In the genomic region with DNA sequence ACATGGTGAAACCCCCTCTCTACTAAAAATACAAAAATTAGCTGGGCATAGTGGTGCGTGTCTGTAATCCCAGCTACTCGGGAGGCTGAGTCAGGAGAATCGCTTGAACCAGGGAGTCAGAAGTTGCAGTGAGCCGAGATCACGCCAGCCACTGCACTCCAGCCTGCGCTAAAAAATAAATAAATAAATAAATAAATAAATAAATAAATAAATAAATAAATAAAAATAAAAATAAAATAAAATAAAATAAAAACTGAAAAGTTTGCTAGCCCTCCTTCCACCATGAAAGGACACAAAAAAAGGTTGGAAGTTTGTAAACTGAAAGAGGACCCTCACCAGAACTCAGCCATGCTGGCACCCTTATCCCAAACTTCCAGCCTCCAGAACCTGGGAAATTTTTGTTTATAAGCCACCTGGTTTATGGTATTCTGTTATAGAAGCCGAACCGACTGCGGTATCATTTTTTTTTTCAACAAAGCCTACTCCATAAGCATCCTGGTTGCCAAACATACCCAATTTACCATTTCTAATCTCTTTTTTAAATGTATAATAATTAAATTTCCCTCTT, we compare ENCODE assay signal across 1 cellular context.
TF ChIP-seq lines count a peak whose summit lies in the region.

No MANE protein-coding gene starts in this region.

TF ChIP-seq in HEK293, 187 proteins besides CTCF, POLR2A, EP300 and RAD21 (continued from another document and continues in another):
- TF ChIP-seq, protein P1, sequence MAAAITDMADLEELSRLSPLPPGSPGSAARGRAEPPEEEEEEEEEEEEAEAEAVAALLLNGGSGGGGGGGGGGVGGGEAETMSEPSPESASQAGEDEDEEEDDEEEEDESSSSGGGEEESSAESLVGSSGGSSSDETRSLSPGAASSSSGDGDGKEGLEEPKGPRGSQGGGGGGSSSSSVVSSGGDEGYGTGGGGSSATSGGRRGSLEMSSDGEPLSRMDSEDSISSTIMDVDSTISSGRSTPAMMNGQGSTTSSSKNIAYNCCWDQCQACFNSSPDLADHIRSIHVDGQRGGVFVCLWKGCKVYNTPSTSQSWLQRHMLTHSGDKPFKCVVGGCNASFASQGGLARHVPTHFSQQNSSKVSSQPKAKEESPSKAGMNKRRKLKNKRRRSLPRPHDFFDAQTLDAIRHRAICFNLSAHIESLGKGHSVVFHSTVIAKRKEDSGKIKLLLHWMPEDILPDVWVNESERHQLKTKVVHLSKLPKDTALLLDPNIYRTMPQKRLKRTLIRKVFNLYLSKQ (tag by site-specific recombination; IDR thresholded peaks at IDR 0.05; ENCODE audit: borderline replicate concordance): 0 out of 2 replicates have a peak, but pooled peaks have one; percentile 34
- TF ChIP-seq BCL6B (tag by site-specific recombination; IDR thresholded peaks at IDR 0.05) (no peak), ZNF843 (tag by site-specific recombination; IDR thresholded peaks at IDR 0.05) (no peak), ZNF274 (IDR thresholded peaks at IDR 0.05; ENCODE audit: low read length) (no peak), ZNF274 (tag by site-specific recombination; IDR thresholded peaks at IDR 0.05; ENCODE audit: borderline replicate concordance) (no peak), ZNF600 (tag by site-specific recombination; IDR thresholded peaks at IDR 0.05) (no peak), ZBTB44 (tag by site-specific recombination; IDR thresholded peaks at IDR 0.05) (no peak), WT1 (tag by site-specific recombination; IDR thresholded peaks at IDR 0.05) (no peak), ZNF184 (tag by site-specific recombination; IDR thresholded peaks at IDR 0.05) (no peak), PRDM1 (tag by site-specific recombination; IDR thresholded peaks at IDR 0.05) (no peak), ZNF548 (tag by site-specific recombination; IDR thresholded peaks at IDR 0.05) (no peak), ZNF404 (tag by site-specific recombination; IDR thresholded peaks at IDR 0.05) (no peak), GLI2 (tag by site-specific recombination; IDR thresholded peaks at IDR 0.05; ENCODE audit: borderline replicate concordance, low read depth) (no peak), RBAK (tag by site-specific recombination; IDR thresholded peaks at IDR 0.05) (no peak), ZNF530 (tag by site-specific recombination; IDR thresholded peaks at IDR 0.05; ENCODE audit: low read depth) (no peak), ZNF558 (tag by site-specific recombination; IDR thresholded peaks at IDR 0.05) (no peak), PBX3 (CRISPR knock-in tag; IDR thresholded peaks at IDR 0.05) (no peak), EGR2 (tag by site-specific recombination; IDR thresholded peaks at IDR 0.05; ENCODE audit: low read depth) (no peak), ZNF18 (tag by site-specific recombination; IDR thresholded peaks at IDR 0.05) (no peak), ZNF23 (tag by site-specific recombination; IDR thresholded peaks at IDR 0.05; ENCODE audit: borderline replicate concordance) (no peak), ZNF37A (tag by site-specific recombination; IDR thresholded peaks at IDR 0.05) (no peak), ZNF623 (tag by site-specific recombination; IDR thresholded peaks at IDR 0.05) (peak; percentile 68), ZNF148 (tag by site-specific recombination; IDR thresholded peaks at IDR 0.05; ENCODE audit: borderline replicate concordance) (no peak), ZNF248 (tag by site-specific recombination; IDR thresholded peaks at IDR 0.05) (no peak), ZNF266 (tag by site-specific recombination; IDR thresholded peaks at IDR 0.05; ENCODE audit: low read depth) (peak; percentile 61), OSR2 (tag by site-specific recombination; IDR thresholded peaks at IDR 0.05) (no peak), ZNF133 (tag by site-specific recombination; IDR thresholded peaks at IDR 0.05) (no peak), ZNF645 (tag by site-specific recombination; IDR thresholded peaks at IDR 0.05) (no peak), ZNF585B (tag by site-specific recombination; IDR thresholded peaks at IDR 0.05) (no peak), GLIS2 (tag by site-specific recombination; IDR thresholded peaks at IDR 0.05) (no peak), KLF9 (tag by site-specific recombination; IDR thresholded peaks at IDR 0.05; ENCODE audit: low read depth) (no peak), ZSCAN30 (tag by site-specific recombination; IDR thresholded peaks at IDR 0.05) (no peak), ZNF114 (tag by site-specific recombination; IDR thresholded peaks at IDR 0.05) (no peak), ZNF664 (tag by site-specific recombination; IDR thresholded peaks at IDR 0.05) (peak; percentile 39; the same call in 1 of the 2 replicates), ZNF544 (tag by site-specific recombination; IDR thresholded peaks at IDR 0.05) (no peak), ZNF239 (tag by site-specific recombination; IDR thresholded peaks at IDR 0.05) (no peak)
- TF ChIP-seq, protein P2, sequence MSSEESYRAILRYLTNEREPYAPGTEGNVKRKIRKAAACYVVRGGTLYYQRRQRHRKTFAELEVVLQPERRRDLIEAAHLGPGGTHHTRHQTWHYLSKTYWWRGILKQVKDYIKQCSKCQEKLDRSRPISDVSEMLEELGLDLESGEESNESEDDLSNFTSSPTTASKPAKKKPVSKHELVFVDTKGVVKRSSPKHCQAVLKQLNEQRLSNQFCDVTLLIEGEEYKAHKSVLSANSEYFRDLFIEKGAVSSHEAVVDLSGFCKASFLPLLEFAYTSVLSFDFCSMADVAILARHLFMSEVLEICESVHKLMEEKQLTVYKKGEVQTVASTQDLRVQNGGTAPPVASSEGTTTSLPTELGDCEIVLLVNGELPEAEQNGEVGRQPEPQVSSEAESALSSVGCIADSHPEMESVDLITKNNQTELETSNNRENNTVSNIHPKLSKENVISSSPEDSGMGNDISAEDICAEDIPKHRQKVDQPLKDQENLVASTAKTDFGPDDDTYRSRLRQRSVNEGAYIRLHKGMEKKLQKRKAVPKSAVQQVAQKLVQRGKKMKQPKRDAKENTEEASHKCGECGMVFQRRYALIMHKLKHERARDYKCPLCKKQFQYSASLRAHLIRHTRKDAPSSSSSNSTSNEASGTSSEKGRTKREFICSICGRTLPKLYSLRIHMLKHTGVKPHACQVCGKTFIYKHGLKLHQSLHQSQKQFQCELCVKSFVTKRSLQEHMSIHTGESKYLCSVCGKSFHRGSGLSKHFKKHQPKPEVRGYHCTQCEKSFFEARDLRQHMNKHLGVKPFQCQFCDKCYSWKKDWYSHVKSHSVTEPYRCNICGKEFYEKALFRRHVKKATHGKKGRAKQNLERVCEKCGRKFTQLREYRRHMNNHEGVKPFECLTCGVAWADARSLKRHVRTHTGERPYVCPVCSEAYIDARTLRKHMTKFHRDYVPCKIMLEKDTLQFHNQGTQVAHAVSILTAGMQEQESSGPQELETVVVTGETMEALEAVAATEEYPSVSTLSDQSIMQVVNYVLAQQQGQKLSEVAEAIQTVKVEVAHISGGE (tag by site-specific recombination; conservative IDR thresholded peaks at IDR 0.05; ENCODE audit: low read depth): peak; percentile 75
- TF ChIP-seq, protein P3, sequence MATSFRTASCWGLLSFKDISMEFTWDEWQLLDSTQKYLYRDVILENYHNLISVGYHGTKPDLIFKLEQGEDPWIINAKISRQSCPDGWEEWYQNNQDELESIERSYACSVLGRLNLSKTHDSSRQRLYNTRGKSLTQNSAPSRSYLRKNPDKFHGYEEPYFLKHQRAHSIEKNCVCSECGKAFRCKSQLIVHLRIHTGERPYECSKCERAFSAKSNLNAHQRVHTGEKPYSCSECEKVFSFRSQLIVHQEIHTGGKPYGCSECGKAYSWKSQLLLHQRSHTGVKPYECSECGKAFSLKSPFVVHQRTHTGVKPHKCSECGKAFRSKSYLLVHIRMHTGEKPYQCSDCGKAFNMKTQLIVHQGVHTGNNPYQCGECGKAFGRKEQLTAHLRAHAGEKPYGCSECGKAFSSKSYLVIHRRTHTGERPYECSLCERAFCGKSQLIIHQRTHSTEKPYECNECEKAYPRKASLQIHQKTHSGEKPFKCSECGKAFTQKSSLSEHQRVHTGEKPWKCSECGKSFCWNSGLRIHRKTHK (tag by site-specific recombination; IDR thresholded peaks at IDR 0.05): no peak
- TF ChIP-seq, protein P4, sequence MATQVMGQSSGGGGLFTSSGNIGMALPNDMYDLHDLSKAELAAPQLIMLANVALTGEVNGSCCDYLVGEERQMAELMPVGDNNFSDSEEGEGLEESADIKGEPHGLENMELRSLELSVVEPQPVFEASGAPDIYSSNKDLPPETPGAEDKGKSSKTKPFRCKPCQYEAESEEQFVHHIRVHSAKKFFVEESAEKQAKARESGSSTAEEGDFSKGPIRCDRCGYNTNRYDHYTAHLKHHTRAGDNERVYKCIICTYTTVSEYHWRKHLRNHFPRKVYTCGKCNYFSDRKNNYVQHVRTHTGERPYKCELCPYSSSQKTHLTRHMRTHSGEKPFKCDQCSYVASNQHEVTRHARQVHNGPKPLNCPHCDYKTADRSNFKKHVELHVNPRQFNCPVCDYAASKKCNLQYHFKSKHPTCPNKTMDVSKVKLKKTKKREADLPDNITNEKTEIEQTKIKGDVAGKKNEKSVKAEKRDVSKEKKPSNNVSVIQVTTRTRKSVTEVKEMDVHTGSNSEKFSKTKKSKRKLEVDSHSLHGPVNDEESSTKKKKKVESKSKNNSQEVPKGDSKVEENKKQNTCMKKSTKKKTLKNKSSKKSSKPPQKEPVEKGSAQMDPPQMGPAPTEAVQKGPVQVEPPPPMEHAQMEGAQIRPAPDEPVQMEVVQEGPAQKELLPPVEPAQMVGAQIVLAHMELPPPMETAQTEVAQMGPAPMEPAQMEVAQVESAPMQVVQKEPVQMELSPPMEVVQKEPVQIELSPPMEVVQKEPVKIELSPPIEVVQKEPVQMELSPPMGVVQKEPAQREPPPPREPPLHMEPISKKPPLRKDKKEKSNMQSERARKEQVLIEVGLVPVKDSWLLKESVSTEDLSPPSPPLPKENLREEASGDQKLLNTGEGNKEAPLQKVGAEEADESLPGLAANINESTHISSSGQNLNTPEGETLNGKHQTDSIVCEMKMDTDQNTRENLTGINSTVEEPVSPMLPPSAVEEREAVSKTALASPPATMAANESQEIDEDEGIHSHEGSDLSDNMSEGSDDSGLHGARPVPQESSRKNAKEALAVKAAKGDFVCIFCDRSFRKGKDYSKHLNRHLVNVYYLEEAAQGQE (tag by site-specific recombination; IDR thresholded peaks at IDR 0.05): 0 out of 2 replicates have a peak, but pooled peaks have one; percentile 53
